ENCODE assay signal across 8 cellular contexts in the genomic region with DNA sequence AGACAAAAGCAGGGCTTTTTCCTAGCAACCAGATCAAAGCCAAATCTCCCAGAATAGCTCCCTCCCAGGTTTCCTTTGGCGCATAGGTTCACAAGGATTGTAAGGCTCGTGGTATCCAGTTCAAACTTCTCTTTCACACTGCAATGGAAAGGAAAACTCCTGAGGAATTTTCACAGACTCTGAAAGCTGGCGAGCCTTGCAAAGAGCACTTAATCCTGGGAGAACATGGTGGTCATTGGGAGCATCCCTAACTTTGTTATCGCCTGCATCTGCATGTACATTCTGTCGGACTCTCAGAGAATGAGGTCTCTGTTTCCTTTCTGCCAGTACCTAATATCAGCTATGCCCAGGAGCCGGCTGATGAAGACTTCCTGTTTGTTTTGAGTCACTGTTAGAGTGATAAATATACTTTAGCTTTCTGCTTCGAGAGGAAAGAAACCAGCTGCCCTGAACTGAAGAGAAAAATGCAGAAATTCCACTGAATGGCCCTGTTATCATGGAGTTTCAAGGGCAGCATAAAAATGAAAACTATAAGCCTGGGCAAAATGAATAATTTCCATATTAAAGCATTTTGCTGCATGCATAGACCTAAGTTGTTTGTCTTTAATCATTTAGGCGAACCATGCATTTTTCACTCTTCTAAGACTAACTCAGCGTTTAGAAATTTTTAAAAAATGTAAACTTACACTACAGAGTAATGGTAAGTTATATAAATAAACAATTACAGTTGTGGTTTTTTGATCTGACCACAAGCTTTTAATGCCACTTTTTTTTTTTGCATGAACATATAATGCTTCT.
DNase-seq lines count a peak whose midpoint lies in the region; ATAC-seq and TF ChIP-seq lines count a peak whose summit lies in the region.

No MANE protein-coding gene starts in this region.

- DNase-seq in CD14-positive monocyte (ENCODE audit: low spot score): peak; percentile 55
- DNase-seq in hepatic stellate cell (ENCODE audit: low spot score): peak; percentile 38
- no peak for DNase-seq in type B pancreatic cell (ENCODE audit: extremely low spot score, unreplicated experiment)
- DNase-seq in ecto neural progenitor cell (ENCODE audit: low spot score): no peak
- no peak for DNase-seq in NCI-H187 treated with DMSO at 0.1 percent for 48 hours (lab: John Stamatoyannopoulos, UW)

- peak; percentile 91 for ATAC-seq in GM19438 (IDR thresholded peaks at IDR 0.05; ENCODE audit: low read depth, unreplicated experiment)
- ATAC-seq in HG03439 (IDR thresholded peaks at IDR 0.05; ENCODE audit: unreplicated experiment): peak; percentile 92
- ATAC-seq in SK-N-SH treated with all-trans-retinoic acid at 6 μM for 48 hours: peak; percentile 90

- intact Hi-C loops in CD14-positive monocyte (cut with micrococcal nuclease): loop anchor here in 1 of 2 donors (5.0 kb wide), 1 partner anchor 34 kb away; no protein-coding TSS in a partner anchor

- H3K4me3 Mint-ChIP-seq in CD14-positive monocyte (peak overlapping the region in 1 of 2 donors; percentile 58), type B pancreatic cell (peak overlapping the region; percentile 35)

- TF ChIP-seq CTCF in CD14-positive monocyte (IDR thresholded peaks at IDR 0.05) (no peak), type B pancreatic cell (conservative IDR thresholded peaks at IDR 0.05) (no peak)

- H3K27ac Mint-ChIP-seq in CD14-positive monocyte (peak overlapping the region; percentile 38 to 83 (median 74)), type B pancreatic cell (peak overlapping the region; percentile 41)

- H3K4me1 Mint-ChIP-seq in CD14-positive monocyte (peaks cover 45% of the 10 kb centered on the region), type B pancreatic cell (ENCODE audit: unreplicated experiment) (peaks cover 9% of the 10 kb centered on the region)

- H3K9me3 Mint-ChIP-seq in CD14-positive monocyte (peaks cover 0 to 3% (median 0%) of the 10 kb centered on the region in 7 donors), type B pancreatic cell (no peaks in the 10 kb centered on the region)

- no peaks in the 10 kb centered on the region for H3K36me3 Mint-ChIP-seq in CD14-positive monocyte
- H3K36me3 Mint-ChIP-seq in type B pancreatic cell: no peaks in the 10 kb centered on the region

- H3K27me3 Mint-ChIP-seq in CD14-positive monocyte (ENCODE audit: low read depth in 3 of 3): no peaks in the 10 kb centered on the region
- H3K27me3 Mint-ChIP-seq in type B pancreatic cell: peaks cover 3% of the 10 kb centered on the region

TF ChIP-seq in SK-N-SH treated with all-trans-retinoic acid at 6 μM for 48 hours, 23 proteins besides CTCF, POLR2A, EP300 and RAD21:
- TF ChIP-seq ZNF70 (CRISPR knock-in tag; IDR thresholded peaks at IDR 0.05) (no peak), OSR1 (CRISPR knock-in tag; IDR thresholded peaks at IDR 0.05) (no peak), CSDC2 (CRISPR knock-in tag; IDR thresholded peaks at IDR 0.05) (no peak), ISL1 (CRISPR knock-in tag; IDR thresholded peaks at IDR 0.05) (no peak; the same call in 1 of the 2 replicates), ZFP30 (CRISPR knock-in tag; IDR thresholded peaks at IDR 0.05) (no peak), SNAI2 (CRISPR knock-in tag; IDR thresholded peaks at IDR 0.05) (no peak), BACH2 (CRISPR knock-in tag; IDR thresholded peaks at IDR 0.05; ENCODE audit: borderline replicate concordance) (no peak)
- TF ChIP-seq, protein P1, sequence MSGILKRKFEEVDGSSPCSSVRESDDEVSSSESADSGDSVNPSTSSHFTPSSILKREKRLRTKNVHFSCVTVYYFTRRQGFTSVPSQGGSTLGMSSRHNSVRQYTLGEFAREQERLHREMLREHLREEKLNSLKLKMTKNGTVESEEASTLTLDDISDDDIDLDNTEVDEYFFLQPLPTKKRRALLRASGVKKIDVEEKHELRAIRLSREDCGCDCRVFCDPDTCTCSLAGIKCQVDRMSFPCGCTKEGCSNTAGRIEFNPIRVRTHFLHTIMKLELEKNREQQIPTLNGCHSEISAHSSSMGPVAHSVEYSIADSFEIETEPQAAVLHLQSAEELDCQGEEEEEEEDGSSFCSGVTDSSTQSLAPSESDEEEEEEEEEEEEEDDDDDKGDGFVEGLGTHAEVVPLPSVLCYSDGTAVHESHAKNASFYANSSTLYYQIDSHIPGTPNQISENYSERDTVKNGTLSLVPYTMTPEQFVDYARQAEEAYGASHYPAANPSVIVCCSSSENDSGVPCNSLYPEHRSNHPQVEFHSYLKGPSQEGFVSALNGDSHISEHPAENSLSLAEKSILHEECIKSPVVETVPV (CRISPR knock-in tag; IDR thresholded peaks at IDR 0.05): no peak
- TF ChIP-seq, protein P2, sequence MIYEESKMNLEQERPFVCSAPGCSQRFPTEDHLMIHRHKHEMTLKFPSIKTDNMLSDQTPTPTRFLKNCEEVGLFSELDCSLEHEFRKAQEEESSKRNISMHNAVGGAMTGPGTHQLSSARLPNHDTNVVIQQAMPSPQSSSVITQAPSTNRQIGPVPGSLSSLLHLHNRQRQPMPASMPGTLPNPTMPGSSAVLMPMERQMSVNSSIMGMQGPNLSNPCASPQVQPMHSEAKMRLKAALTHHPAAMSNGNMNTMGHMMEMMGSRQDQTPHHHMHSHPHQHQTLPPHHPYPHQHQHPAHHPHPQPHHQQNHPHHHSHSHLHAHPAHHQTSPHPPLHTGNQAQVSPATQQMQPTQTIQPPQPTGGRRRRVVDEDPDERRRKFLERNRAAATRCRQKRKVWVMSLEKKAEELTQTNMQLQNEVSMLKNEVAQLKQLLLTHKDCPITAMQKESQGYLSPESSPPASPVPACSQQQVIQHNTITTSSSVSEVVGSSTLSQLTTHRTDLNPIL (CRISPR knock-in tag; IDR thresholded peaks at IDR 0.05; ENCODE audit: low read depth): no peak
- TF ChIP-seq, protein P3, sequence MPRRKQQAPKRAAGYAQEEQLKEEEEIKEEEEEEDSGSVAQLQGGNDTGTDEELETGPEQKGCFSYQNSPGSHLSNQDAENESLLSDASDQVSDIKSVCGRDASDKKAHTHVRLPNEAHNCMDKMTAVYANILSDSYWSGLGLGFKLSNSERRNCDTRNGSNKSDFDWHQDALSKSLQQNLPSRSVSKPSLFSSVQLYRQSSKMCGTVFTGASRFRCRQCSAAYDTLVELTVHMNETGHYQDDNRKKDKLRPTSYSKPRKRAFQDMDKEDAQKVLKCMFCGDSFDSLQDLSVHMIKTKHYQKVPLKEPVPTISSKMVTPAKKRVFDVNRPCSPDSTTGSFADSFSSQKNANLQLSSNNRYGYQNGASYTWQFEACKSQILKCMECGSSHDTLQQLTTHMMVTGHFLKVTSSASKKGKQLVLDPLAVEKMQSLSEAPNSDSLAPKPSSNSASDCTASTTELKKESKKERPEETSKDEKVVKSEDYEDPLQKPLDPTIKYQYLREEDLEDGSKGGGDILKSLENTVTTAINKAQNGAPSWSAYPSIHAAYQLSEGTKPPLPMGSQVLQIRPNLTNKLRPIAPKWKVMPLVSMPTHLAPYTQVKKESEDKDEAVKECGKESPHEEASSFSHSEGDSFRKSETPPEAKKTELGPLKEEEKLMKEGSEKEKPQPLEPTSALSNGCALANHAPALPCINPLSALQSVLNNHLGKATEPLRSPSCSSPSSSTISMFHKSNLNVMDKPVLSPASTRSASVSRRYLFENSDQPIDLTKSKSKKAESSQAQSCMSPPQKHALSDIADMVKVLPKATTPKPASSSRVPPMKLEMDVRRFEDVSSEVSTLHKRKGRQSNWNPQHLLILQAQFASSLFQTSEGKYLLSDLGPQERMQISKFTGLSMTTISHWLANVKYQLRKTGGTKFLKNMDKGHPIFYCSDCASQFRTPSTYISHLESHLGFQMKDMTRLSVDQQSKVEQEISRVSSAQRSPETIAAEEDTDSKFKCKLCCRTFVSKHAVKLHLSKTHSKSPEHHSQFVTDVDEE (CRISPR knock-in tag; IDR thresholded peaks at IDR 0.05): no peak

Comparison
In these comparisons a context has a peak if more than half of its experiments do, and no peak if none do; other contexts are left out.
1. DNase-seq: peak in CD14-positive monocyte (single experiment) and hepatic stellate cell (single experiment); none in type B pancreatic cell (single experiment), ecto neural progenitor cell (single experiment) and NCI-H187 treated with DMSO at 0.1 percent for 48 hours (single experiment).
2. Peak in every context shown above with its lines, with median percentiles within 50 percentile points of each other: ATAC-seq.